Comparison of ENCODE assay signal across 10 cellular contexts in genomic region chr9:37034938-37035471, GRCh38. TPM values are rescaled to one million over a fixed set of nuclear protein-coding genes. Genes with fewer than 3 reads are reported as not detected.
DNase-seq lines count a peak whose midpoint lies in the region; ATAC-seq and TF ChIP-seq lines count a peak whose summit lies in the region.
"Had no signal": no experiment of that assay in that cellular context is flagged by ENCODE, and none has a peak within 500 bp of the region (broad histone marks: within the 10 kb centered on the region; RNA-seq: fewer than 3 reads in every experiment).

No MANE protein-coding gene starts in this region.

- peak overlapping the region; percentile 3 to 28 for H3K4me3 ChIP-seq in mucosa of rectum (ENCODE audit: low read length in 2 of 2)

- POLR2A ChIA-PET in activated B cell treated with CpG ODN at 0.5 μM for 24 hours (lab: Charles Lee), result interaction anchor here (0.5 to 6.6 kb wide), 37 partner anchors 9 to 1252 kb away, joined by 3 to 175 read pairs (median 9); partner anchors contain the start of gene ZCCHC7

- intact Hi-C loops in activated B cell treated with CpG ODN at 0.5 μM for 24 hours (cut with micrococcal nuclease), result loop anchor here (1.0 to 5.0 kb wide), 6 partner anchors 85 to 452 kb away; partner anchors contain the start of genes POLR1E and ZCCHC7

- DNase-seq in DMS114 treated with DMSO at 0.1 percent for 48 hours (lab: John Stamatoyannopoulos, UW; ENCODE audit: unreplicated experiment), result peak; percentile 27
- no peak for DNase-seq in activated B cell treated with CpG ODN at 0.5 μM for 24 hours
- no peak for DNase-seq in nucleus accumbens (lab: John Stamatoyannopoulos, UW)
- DNase-seq in middle frontal gyrus (ENCODE audit: extremely low spot score, low spot score), result no peak
- DNase-seq: NCI-H1694 had no signal

- CTCF ChIA-PET in activated B cell treated with CpG ODN at 0.5 μM for 24 hours (lab: Charles Lee), result interaction anchor here (0.7 to 5.4 kb wide), 11 partner anchors 9 to 376 kb away, joined by 3 to 25 read pairs (median 4); partner anchors contain the start of gene ZCCHC7

- H3K27me3 Mint-ChIP-seq in activated B cell treated with CpG ODN at 0.5 μM for 24 hours, result no peaks in the 10 kb centered on the region

- peak overlapping the region in 1 of 2 donors; percentile 68 for H3K27ac ChIP-seq in mucosa of rectum (ENCODE audit: low read depth in 2 of 2, low read length in 2 of 2)
- H3K27ac ChIP-seq: breast epithelium had no signal

- H3K4me1 ChIP-seq in mucosa of rectum (ENCODE audit: control insufficient read depth in 2 of 2, insufficient read depth in 2 of 2, low read length in 2 of 2), result peaks cover 15 to 28% of the 10 kb centered on the region in 2 donors

- H3K27ac Mint-ChIP-seq in activated B cell treated with CpG ODN at 0.5 μM for 24 hours, result peak overlapping the region; percentile 96

- H3K27me3 ChIP-seq in mucosa of rectum (ENCODE audit: control insufficient read depth in 2 of 2, insufficient read depth in 2 of 2, low read length in 2 of 2), result peaks cover 90 to 91% of the 10 kb centered on the region in 2 donors

- H3K9me3 Mint-ChIP-seq in activated B cell treated with CpG ODN at 0.5 μM for 24 hours, result no peaks in the 10 kb centered on the region

- H3K36me3 Mint-ChIP-seq in activated B cell treated with CpG ODN at 0.5 μM for 24 hours (ENCODE audit: low read depth), result peaks cover 56% of the 10 kb centered on the region

- TF ChIP-seq CTCF in activated B cell treated with CpG ODN at 0.5 μM for 24 hours (IDR thresholded peaks at IDR 0.05), result no peak

- H3K4me3 Mint-ChIP-seq in activated B cell treated with CpG ODN at 0.5 μM for 24 hours, result peak overlapping the region; percentile 90

- H3K36me3 ChIP-seq in mucosa of rectum (ENCODE audit: control insufficient read depth in 2 of 2, insufficient read depth in 2 of 2, low read length in 2 of 2), result no peaks in the 10 kb centered on the region
- H3K36me3 ChIP-seq: breast epithelium had no signal

- peak; percentile 0 for ATAC-seq in GM19035 (IDR thresholded peaks at IDR 0.05; ENCODE audit: unreplicated experiment)
- peak; percentile 2 for ATAC-seq in activated B cell treated with CpG ODN at 0.5 μM for 24 hours (ENCODE audit: low read depth)
- ATAC-seq in GM21528 (IDR thresholded peaks at IDR 0.05; ENCODE audit: low FRiP score, unreplicated experiment), result no peak
- ATAC-seq in HG02885 (IDR thresholded peaks at IDR 0.05; ENCODE audit: poor library complexity, unreplicated experiment), result no peak

- peaks cover 71% of the 10 kb centered on the region for H3K4me1 Mint-ChIP-seq in activated B cell treated with CpG ODN at 0.5 μM for 24 hours

- no peak overlapping the region for H3K9ac ChIP-seq in mucosa of rectum (ENCODE audit: low read depth in 1 of 2, low read length in 2 of 2)

- no peaks in the 10 kb centered on the region for H3K9me3 ChIP-seq in mucosa of rectum (ENCODE audit: control insufficient read depth in 2 of 2, low read length in 2 of 2)

RNA-seq across cellular contexts. Expression of gene PAX5, which starts 0.9 kb away (rescaled TPM):
- 580 and 619 TPM in 2 replicates for total RNA-seq in activated B cell treated with CpG ODN at 0.5 μM for 24 hours

Comparison
In these comparisons a context has a peak if more than half of its experiments do, and no peak if none do; other contexts are left out.
1. ATAC-seq: peak in GM19035 (single experiment) and activated B cell treated with CpG ODN at 0.5 μM for 24 hours (single experiment); none in GM21528 (single experiment) and HG02885 (single experiment).